Comparison of ENCODE assay signal across 14 cellular contexts in the genomic region with DNA sequence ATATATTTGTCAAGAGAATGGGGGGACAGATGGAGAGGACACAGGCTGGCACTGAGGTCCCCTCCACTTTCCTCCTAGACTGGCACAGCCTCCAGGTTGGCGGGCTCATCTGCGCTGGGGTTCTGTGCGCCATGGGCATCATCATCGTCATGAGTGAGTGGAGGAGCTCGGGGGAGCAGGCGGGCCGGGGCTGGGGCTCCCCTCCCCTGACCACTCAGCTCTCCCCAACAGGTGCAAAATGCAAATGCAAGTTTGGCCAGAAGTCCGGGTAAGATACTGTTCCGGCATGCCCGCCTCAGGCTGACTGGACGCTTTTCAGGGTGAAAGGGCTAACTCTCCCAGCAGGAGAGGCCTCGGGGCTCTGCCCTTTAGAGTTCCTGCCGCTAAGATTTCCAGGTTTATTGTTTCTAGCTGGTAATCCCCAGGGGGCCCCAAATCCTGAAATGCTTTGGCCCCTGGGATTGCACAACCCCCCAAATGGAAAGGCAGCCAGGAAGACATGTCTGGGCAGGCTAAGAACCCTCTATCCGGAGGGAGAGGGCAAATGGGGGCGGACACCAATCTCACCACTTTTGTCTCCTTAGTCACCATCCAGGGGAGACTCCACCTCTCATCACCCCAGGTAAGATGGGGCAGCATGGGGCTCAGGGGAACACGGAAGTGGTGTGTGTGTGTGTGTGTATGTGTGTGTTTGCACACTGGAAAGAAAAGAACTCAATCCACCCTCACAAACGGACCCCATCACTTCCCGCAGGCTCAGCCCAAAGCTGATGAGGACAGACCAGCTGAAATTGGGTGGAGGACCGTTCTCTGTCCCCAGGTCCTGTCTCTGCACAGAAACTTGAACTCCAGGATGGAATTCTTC. TPM values are rescaled to one million over a fixed set of nuclear protein-coding genes. Genes with fewer than 3 reads are reported as not detected.
DNase-seq lines count a peak whose midpoint lies in the region; ATAC-seq and TF ChIP-seq lines count a peak whose summit lies in the region.
"Had no signal": no experiment of that assay in that cellular context is flagged by ENCODE, and none has a peak within 500 bp of the region (broad histone marks: within the 10 kb centered on the region; RNA-seq: fewer than 3 reads in every experiment).

No MANE protein-coding gene starts in this region.

- H3K27me3 Mint-ChIP-seq in dendritic cell treated with granulocyte-macrophage colony-stimulating factor and Interleukin-4, amounts not matched to agents 40 ng/mL and 50 ng/mL, for 4 days = peaks cover 16% of the 10 kb centered on the region
- H3K27me3 Mint-ChIP-seq: activated B cell treated with CpG ODN at 0.5 μM for 24 hours had no signal

- no peak for TF ChIP-seq POLR2A in uterus (IDR thresholded peaks at IDR 0.05)

- H3K9me3 ChIP-seq in left ventricle myocardium inferior (replicated peaks) (no peaks in the 10 kb centered on the region), neuronal stem cell (replicated peaks in 1 of 2; ENCODE audit: control insufficient read depth in 2 of 2, insufficient read depth in 1 of 2, low read depth in 1 of 2, low read length in 2 of 2) (no peaks in the 10 kb centered on the region), uterus (no peaks in the 10 kb centered on the region)

- DNase-seq in left ventricle myocardium inferior (no peak), left ventricle myocardium superior (no peak), neuronal stem cell (ENCODE audit: low spot score) (no peak), uterus (no peak), DMS79 treated with DMSO at 0.1 percent for 48 hours (lab: John Stamatoyannopoulos, UW) (no peak), 8988T (no peak)
- no peak for DNase-seq in activated CD8-positive, alpha-beta memory T cell treated with anti-CD3 and anti-CD28 coated beads, Interleukin-2, amount 50 U/mL, for 4 hours
- DNase-seq: activated B cell treated with CpG ODN at 0.5 μM for 24 hours; activated T-cell treated with anti-CD3 and anti-CD28 coated beads, Interleukin-2, amount 50 U/mL, for 72 hours; NCI-H1417 had no signal

- H3K9ac ChIP-seq in neuronal stem cell (ENCODE audit: low read depth, low read length, poor library complexity) = no peak overlapping the region

- ATAC-seq in left ventricle myocardium superior = no peak
- ATAC-seq: activated T-cell treated with anti-CD3 and anti-CD28 coated beads, Interleukin-2, amount 50 U/mL, for 72 hours had no signal

- H3K79me1 ChIP-seq in neuronal stem cell (ENCODE audit: low read depth, low read length) = no peaks in the 10 kb centered on the region

- peak overlapping the region; percentile 93 for H2BK5ac ChIP-seq in neuronal stem cell (ENCODE audit: low read length)

- H3K18ac ChIP-seq in neuronal stem cell (ENCODE audit: low read length) = peak overlapping the region; percentile 88

- no peaks in the 10 kb centered on the region for H3K9me3 Mint-ChIP-seq in dendritic cell treated with granulocyte-macrophage colony-stimulating factor and Interleukin-4, amounts not matched to agents 40 ng/mL and 50 ng/mL, for 4 days
- H3K9me3 Mint-ChIP-seq: activated B cell treated with CpG ODN at 0.5 μM for 24 hours; activated T-cell treated with anti-CD3 and anti-CD28 coated beads, Interleukin-2, amount 50 U/mL, for 72 hours had no signal

- peaks cover 5% of the 10 kb centered on the region for H3K36me3 Mint-ChIP-seq in dendritic cell treated with granulocyte-macrophage colony-stimulating factor and Interleukin-4, amounts not matched to agents 40 ng/mL and 50 ng/mL, for 4 days (ENCODE audit: low read depth)

- H3K4me2 ChIP-seq in neuronal stem cell (ENCODE audit: insufficient read depth, low read length, poor library complexity, severe bottlenecking) = no peak overlapping the region

- peak overlapping the region; percentile 91 for H2AK5ac ChIP-seq in neuronal stem cell (ENCODE audit: low read depth, low read length)

- peak overlapping the region; percentile 31 for H3K14ac ChIP-seq in neuronal stem cell (ENCODE audit: low read length)

- peak overlapping the region; percentile 79 for H3K4me3 ChIP-seq in left ventricle myocardium inferior
- H3K4me3 ChIP-seq in neuronal stem cell (ENCODE audit: low read length in 2 of 2) = no peak overlapping the region
- no peak overlapping the region for H3K4me3 ChIP-seq in uterus
- H3K4me3 ChIP-seq: SK-N-MC had no signal

- peak overlapping the region; percentile 88 for H3K27ac Mint-ChIP-seq in dendritic cell treated with granulocyte-macrophage colony-stimulating factor and Interleukin-4, amounts not matched to agents 40 ng/mL and 50 ng/mL, for 4 days
- H3K27ac Mint-ChIP-seq: activated B cell treated with CpG ODN at 0.5 μM for 24 hours had no signal

- peak overlapping the region; percentile 6 for H2AFZ ChIP-seq in neuronal stem cell (ENCODE audit: low read length)

- no peak overlapping the region for H4K91ac ChIP-seq in neuronal stem cell (ENCODE audit: low read depth, low read length, poor library complexity)

- H3K4me1 Mint-ChIP-seq in dendritic cell treated with granulocyte-macrophage colony-stimulating factor and Interleukin-4, amounts not matched to agents 40 ng/mL and 50 ng/mL, for 4 days (ENCODE audit: low read depth) = peaks cover 74% of the 10 kb centered on the region

- peak overlapping the region; percentile 5 for H3K4ac ChIP-seq in neuronal stem cell (ENCODE audit: low read length)

- WGBS in neuronal stem cell (ENCODE audit: extremely low coverage in 2 of 2, insufficient read length in 2 of 2, insufficient replicate concordance in 1 of 2), 2 donors = no CpG with 5 or more reads among the region's 19 CpGs

- no peak overlapping the region for H3K23ac ChIP-seq in neuronal stem cell (ENCODE audit: low read depth, low read length, poor library complexity)

- no peaks in the 10 kb centered on the region for H3K36me3 ChIP-seq in left ventricle myocardium inferior
- H3K36me3 ChIP-seq in neuronal stem cell (replicated peaks in 1 of 2; ENCODE audit: control insufficient read depth in 2 of 2, insufficient read depth in 2 of 2, low read length in 2 of 2) = no peaks in the 10 kb centered on the region
- no peaks in the 10 kb centered on the region for H3K36me3 ChIP-seq in uterus

- H2BK15ac ChIP-seq in neuronal stem cell (ENCODE audit: low read length) = peak overlapping the region; percentile 87

- H4K8ac ChIP-seq in neuronal stem cell (ENCODE audit: low read depth, low read length) = no peak overlapping the region

- H3K27me3 ChIP-seq in left ventricle myocardium inferior (ENCODE audit: low read depth) (no peaks in the 10 kb centered on the region), neuronal stem cell (ENCODE audit: control insufficient read depth in 3 of 3, insufficient read depth in 3 of 3, low read depth in 1 of 3, low read length in 3 of 3) (peaks cover 0 to 39% (median 0%) of the 10 kb centered on the region in 3 experiments), uterus (no peaks in the 10 kb centered on the region)

- TF ChIP-seq CTCF in left ventricle myocardium inferior (IDR thresholded peaks at IDR 0.05; ENCODE audit: borderline replicate concordance) = no peak
- no peak for TF ChIP-seq CTCF in uterus (IDR thresholded peaks at IDR 0.05)

- intact Hi-C loops in left ventricle myocardium inferior (cut with micrococcal nuclease) = no loop called here
- intact Hi-C loops in left ventricle myocardium superior (cut with micrococcal nuclease) = no loop called here
- intact Hi-C loops in dendritic cell treated with granulocyte-macrophage colony-stimulating factor and Interleukin-4, amounts not matched to agents 40 ng/mL and 50 ng/mL, for 4 days (cut with micrococcal nuclease) = no loop called here
- intact Hi-C loops in uterus (cut with DNase I; ENCODE audit: low total_unique reads) = no loop called here

- H2BK12ac ChIP-seq in neuronal stem cell (ENCODE audit: low read length) = peak overlapping the region; percentile 81

- H3K4me1 ChIP-seq in left ventricle myocardium inferior = peaks cover 39% of the 10 kb centered on the region
- peaks cover 5 to 15% of the 10 kb centered on the region in 2 donors for H3K4me1 ChIP-seq in neuronal stem cell (ENCODE audit: control insufficient read depth in 2 of 2, insufficient read depth in 1 of 2, low read depth in 1 of 2, low read length in 2 of 2)
- peaks cover 0 to 11% of the 10 kb centered on the region in 2 donors for H3K4me1 ChIP-seq in uterus

- H3K27ac ChIP-seq in left ventricle myocardium inferior (replicated peaks) (peak overlapping the region; percentile 95), neuronal stem cell (replicated peaks; ENCODE audit: low read length) (no peak overlapping the region), uterus (peak overlapping the region; percentile 85 to 96)
- H3K27ac ChIP-seq: SK-N-MC had no signal

- no peak overlapping the region for H3K4me3 Mint-ChIP-seq in dendritic cell treated with granulocyte-macrophage colony-stimulating factor and Interleukin-4, amounts not matched to agents 40 ng/mL and 50 ng/mL, for 4 days

- no peak overlapping the region for H2BK120ac ChIP-seq in neuronal stem cell (ENCODE audit: low read depth, low read length)

RNA-seq across cellular contexts. Expression of a gene that starts 7.3 kb away (rescaled TPM):
- total RNA-seq in left ventricle myocardium inferior (1.1 TPM), left ventricle myocardium superior (3.1 TPM), uterus (1 to 10 TPM; 1.5 to 3.8 (median 1.6) TPM)
- polyA plus RNA-seq in neuronal stem cell (2013, experiment 1 of 2) = 0.07 TPM
- polyA plus RNA-seq in neuronal stem cell (2013, experiment 2 of 2) = 0.12 TPM
- total RNA-seq: activated B cell treated with CpG ODN at 0.5 μM for 24 hours; activated T-cell treated with anti-CD3 and anti-CD28 coated beads, Interleukin-2, amount 50 U/mL, for 72 hours; renal cortical epithelial cell had no signal
- polyA plus RNA-seq: AG04450 had no signal

RNA-seq across cellular contexts. Expression of a gene that starts 11.9 kb away (rescaled TPM):
- 8.4 TPM for total RNA-seq in left ventricle myocardium inferior
- total RNA-seq in left ventricle myocardium superior = 9.0 TPM
- 2.0 TPM for polyA plus RNA-seq in neuronal stem cell (2013, experiment 1 of 2)
- 1.8 TPM for polyA plus RNA-seq in neuronal stem cell (2013, experiment 2 of 2)
- total RNA-seq in uterus = 10 to 100 TPM in 3 of 4 donors, 1 to 10 TPM in 1; 5.1 to 44.4 (median 19.7) TPM
- total RNA-seq: activated B cell treated with CpG ODN at 0.5 μM for 24 hours, renal cortical epithelial cell had no signal

RNA-seq across cellular contexts. Expression of a gene that starts 15.7 kb away (rescaled TPM):
- total RNA-seq in left ventricle myocardium inferior (509 TPM), left ventricle myocardium superior (489 TPM), uterus (100 to 1,000 TPM in 2 of 4 donors, 10 to 100 TPM in 2; 18.1 to 214 (median 105) TPM)
- 0.85 TPM for polyA plus RNA-seq in neuronal stem cell (2013, experiment 1 of 2)
- polyA plus RNA-seq in neuronal stem cell (2013, experiment 2 of 2) = 1.2 TPM
- total RNA-seq: renal cortical epithelial cell had no signal

RNA-seq across cellular contexts. Expression of a gene that starts 20.1 kb away (rescaled TPM):
- not detected for total RNA-seq in left ventricle myocardium inferior
- total RNA-seq in left ventricle myocardium superior = not detected
- polyA plus RNA-seq in neuronal stem cell (2013, experiment 1 of 2) = 2.3 TPM
- polyA plus RNA-seq in neuronal stem cell (2013, experiment 2 of 2) = 2.6 TPM
- total RNA-seq in uterus = 1 to 10 TPM in 1 of 4 donors, under 1 TPM in 1, not detected in 2; 0.83 to 3.7 TPM
- total RNA-seq: renal cortical epithelial cell had no signal
- polyA plus RNA-seq: AG04450 had no signal

RNA-seq across cellular contexts. Expression of a gene that starts 31.6 kb away (rescaled TPM):
- total RNA-seq in left ventricle myocardium inferior = 23.4 TPM
- 21.2 TPM for total RNA-seq in left ventricle myocardium superior
- 47.1 TPM for polyA plus RNA-seq in neuronal stem cell (2013, experiment 1 of 2)
- polyA plus RNA-seq in neuronal stem cell (2013, experiment 2 of 2) = 45.6 TPM
- 10 to 100 TPM; 10.9 to 86.2 (median 34.2) TPM for total RNA-seq in uterus
